ENCODE assay signal across 26 cellular contexts in genomic region chr7:153567426-153567825, GRCh38.
DNase-seq lines count a peak whose midpoint lies in the region; ATAC-seq and TF ChIP-seq lines count a peak whose summit lies in the region.
"Had no signal": no experiment of that assay in that cellular context is flagged by ENCODE, and none has a peak within 500 bp of the region (broad histone marks: within the 10 kb centered on the region; RNA-seq: fewer than 3 reads in every experiment).

No MANE protein-coding gene starts in this region.

- no peak for TF ChIP-seq EP300 in transverse colon (IDR thresholded peaks at IDR 0.05; ENCODE audit: low read depth)

- WGBS in transverse colon (ENCODE audit: low coverage in 1 of 2), 2 donors: 63 to 70% methylated on average over 4 to 5 of the region's 5 CpGs

- TF ChIP-seq POLR2A in transverse colon (IDR thresholded peaks at IDR 0.05): no peak

- H3K4me1 ChIP-seq in transverse colon: peaks cover 0 to 4% (median 1%) of the 10 kb centered on the region in 4 donors
- no peaks in the 10 kb centered on the region for H3K4me1 ChIP-seq in effector memory CD4-positive, alpha-beta T cell (ENCODE audit: control insufficient read depth, insufficient read depth, low read length, poor library complexity, severe bottlenecking)
- H3K4me1 ChIP-seq: Caco-2, pancreas had no signal

- ATAC-seq in HG03432 (IDR thresholded peaks at IDR 0.05; ENCODE audit: unreplicated experiment) (no peak), HG02884 (IDR thresholded peaks at IDR 0.05; ENCODE audit: unreplicated experiment) (no peak)
- ATAC-seq: activated CD8-positive, alpha-beta memory T cell treated with anti-CD3 and anti-CD28 coated beads, Interleukin-2, amount 10 ng/mL, durations not matched to agents 7 days and 5 days; GM23338; K562; SK-N-SH treated with all-trans-retinoic acid at 6 μM for 48 hours had no signal

- peak overlapping the region in 1 of 4 donors; percentile 53 for H3K27ac ChIP-seq in transverse colon
- H3K27ac ChIP-seq in effector memory CD4-positive, alpha-beta T cell (ENCODE audit: insufficient read depth, low read length, poor library complexity, severe bottlenecking): no peak overlapping the region
- H3K27ac ChIP-seq: pancreas had no signal

- TF ChIP-seq CTCF in fibroblast of villous mesenchyme (IDR thresholded peaks at IDR 0.05; ENCODE audit: insufficient read depth, low read depth, low read length): no peak
- no peak for TF ChIP-seq CTCF in transverse colon (IDR thresholded peaks at IDR 0.05)

- H3K4me3 ChIP-seq in fibroblast of villous mesenchyme (ENCODE audit: low read depth, low read length) (no peak overlapping the region), transverse colon (no peak overlapping the region)
- no peak overlapping the region for H3K4me3 ChIP-seq in effector memory CD4-positive, alpha-beta T cell (ENCODE audit: insufficient read depth, low read depth, low read length, poor library complexity, severe bottlenecking)
- H3K4me3 ChIP-seq: GM23338, K562, pancreas had no signal

- H3K27me3 ChIP-seq in transverse colon: no peaks in the 10 kb centered on the region
- H3K27me3 ChIP-seq in effector memory CD4-positive, alpha-beta T cell (replicated peaks; ENCODE audit: control insufficient read depth, insufficient read depth, low read length, poor library complexity, severe bottlenecking): no peaks in the 10 kb centered on the region
- H3K27me3 ChIP-seq: pancreas had no signal

- no peaks in the 10 kb centered on the region for H3K9me3 ChIP-seq in transverse colon
- H3K9me3 ChIP-seq in effector memory CD4-positive, alpha-beta T cell (ENCODE audit: control insufficient read depth, low read length): no peaks in the 10 kb centered on the region
- H3K9me3 ChIP-seq: pancreas had no signal

- in situ Hi-C loops in transverse colon (cut with MboI; ENCODE audit: low pct_ligation_motif_present in 1 of 4, low pct_unique_long_range_greater_than_20kb in 1 of 4, low sequenced_read_pairs in 3 of 4): no loop called here

- intact Hi-C loops in transverse colon (cut with DNase I; ENCODE audit: low total_unique reads): no loop called here

- DNase-seq in NCI-H1105 treated with DMSO at 0.1 percent for 48 hours (lab: John Stamatoyannopoulos, UW) (peak; percentile 45), fibroblast of villous mesenchyme (ENCODE audit: low read depth) (peak; percentile 27), left kidney (ENCODE audit: low read depth, low spot score) (peak; percentile 36), transverse colon (peak; percentile 31)
- DNase-seq in effector memory CD4-positive, alpha-beta T cell: no peak
- DNase-seq: activated CD4-positive, alpha-beta T cell treated with anti-CD3 and anti-CD28 coated beads, Interleukin-2, amount 10 ng/mL, durations not matched to agents 24 days and 14 days; activated CD8-positive, alpha-beta memory T cell treated with anti-CD3 and anti-CD28 coated beads, Interleukin-2, amount 10 ng/mL, durations not matched to agents 7 days and 5 days; activated naive CD4-positive, alpha-beta T cell treated with anti-CD3 and anti-CD28 coated beads, Interleukin-2, amount 50 U/mL, for 16 hours; amygdala; C1 segment of cervical spinal cord; Caco-2; cortex of kidney; DMS79; endodermal cell; HFFc6; midbrain; NCI-H2171; NCI-H526; nephron progenitor cell; pancreas; RPMI8226 had no signal

- no peaks in the 10 kb centered on the region for H3K36me3 ChIP-seq in transverse colon
- H3K36me3 ChIP-seq in effector memory CD4-positive, alpha-beta T cell (ENCODE audit: control insufficient read depth, insufficient read depth, low read length): no peaks in the 10 kb centered on the region
- H3K36me3 ChIP-seq: pancreas had no signal

Comparison
In these comparisons a context has a peak if more than half of its experiments do, and no peak if none do; other contexts are left out.
1. DNase-seq: peak in NCI-H1105 treated with DMSO at 0.1 percent for 48 hours (single experiment), fibroblast of villous mesenchyme (single experiment), left kidney (single experiment) and transverse colon (single experiment); none in effector memory CD4-positive, alpha-beta T cell (0 of 3).